ENCODE assay signal across 1 cellular context in the genomic region with DNA sequence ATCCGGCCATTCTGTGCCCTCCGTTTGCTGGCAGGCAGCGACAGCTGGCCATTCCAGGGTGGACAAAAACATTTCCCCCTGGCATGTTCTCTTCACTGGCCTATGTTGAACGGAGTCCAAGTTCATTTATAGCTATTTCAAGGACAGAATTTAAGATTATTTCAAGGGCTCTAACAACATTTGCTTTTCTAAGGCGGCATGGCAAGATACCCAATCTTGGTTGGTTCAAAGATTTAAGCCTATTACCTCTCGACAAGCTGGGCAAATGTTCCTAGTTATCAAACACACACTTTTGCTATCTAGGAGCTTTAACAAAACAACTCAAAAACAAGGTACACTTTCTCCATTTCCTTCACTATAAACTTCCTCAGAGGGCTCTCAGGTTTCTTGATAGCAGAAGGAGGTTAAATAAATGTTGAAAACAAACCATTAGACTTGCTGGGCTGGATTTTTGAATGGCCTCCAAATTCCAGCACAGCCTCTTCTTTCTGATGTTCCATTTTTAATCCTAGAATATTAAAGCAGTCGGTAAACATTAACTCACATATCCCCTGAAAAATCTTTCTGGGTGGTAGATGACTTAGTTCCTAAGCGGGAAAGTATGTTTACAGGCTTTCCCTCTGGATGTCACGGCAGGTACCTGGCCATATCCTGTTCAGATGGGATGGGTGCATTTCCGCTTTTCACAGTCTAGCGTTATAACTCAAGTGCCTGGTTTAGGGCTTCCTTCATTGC.
TF ChIP-seq lines count a peak whose summit lies in the region.

No MANE protein-coding gene starts in this region.

TF ChIP-seq in H1, 55 proteins besides CTCF, POLR2A, EP300 and RAD21:
- TF ChIP-seq, protein P1, sequence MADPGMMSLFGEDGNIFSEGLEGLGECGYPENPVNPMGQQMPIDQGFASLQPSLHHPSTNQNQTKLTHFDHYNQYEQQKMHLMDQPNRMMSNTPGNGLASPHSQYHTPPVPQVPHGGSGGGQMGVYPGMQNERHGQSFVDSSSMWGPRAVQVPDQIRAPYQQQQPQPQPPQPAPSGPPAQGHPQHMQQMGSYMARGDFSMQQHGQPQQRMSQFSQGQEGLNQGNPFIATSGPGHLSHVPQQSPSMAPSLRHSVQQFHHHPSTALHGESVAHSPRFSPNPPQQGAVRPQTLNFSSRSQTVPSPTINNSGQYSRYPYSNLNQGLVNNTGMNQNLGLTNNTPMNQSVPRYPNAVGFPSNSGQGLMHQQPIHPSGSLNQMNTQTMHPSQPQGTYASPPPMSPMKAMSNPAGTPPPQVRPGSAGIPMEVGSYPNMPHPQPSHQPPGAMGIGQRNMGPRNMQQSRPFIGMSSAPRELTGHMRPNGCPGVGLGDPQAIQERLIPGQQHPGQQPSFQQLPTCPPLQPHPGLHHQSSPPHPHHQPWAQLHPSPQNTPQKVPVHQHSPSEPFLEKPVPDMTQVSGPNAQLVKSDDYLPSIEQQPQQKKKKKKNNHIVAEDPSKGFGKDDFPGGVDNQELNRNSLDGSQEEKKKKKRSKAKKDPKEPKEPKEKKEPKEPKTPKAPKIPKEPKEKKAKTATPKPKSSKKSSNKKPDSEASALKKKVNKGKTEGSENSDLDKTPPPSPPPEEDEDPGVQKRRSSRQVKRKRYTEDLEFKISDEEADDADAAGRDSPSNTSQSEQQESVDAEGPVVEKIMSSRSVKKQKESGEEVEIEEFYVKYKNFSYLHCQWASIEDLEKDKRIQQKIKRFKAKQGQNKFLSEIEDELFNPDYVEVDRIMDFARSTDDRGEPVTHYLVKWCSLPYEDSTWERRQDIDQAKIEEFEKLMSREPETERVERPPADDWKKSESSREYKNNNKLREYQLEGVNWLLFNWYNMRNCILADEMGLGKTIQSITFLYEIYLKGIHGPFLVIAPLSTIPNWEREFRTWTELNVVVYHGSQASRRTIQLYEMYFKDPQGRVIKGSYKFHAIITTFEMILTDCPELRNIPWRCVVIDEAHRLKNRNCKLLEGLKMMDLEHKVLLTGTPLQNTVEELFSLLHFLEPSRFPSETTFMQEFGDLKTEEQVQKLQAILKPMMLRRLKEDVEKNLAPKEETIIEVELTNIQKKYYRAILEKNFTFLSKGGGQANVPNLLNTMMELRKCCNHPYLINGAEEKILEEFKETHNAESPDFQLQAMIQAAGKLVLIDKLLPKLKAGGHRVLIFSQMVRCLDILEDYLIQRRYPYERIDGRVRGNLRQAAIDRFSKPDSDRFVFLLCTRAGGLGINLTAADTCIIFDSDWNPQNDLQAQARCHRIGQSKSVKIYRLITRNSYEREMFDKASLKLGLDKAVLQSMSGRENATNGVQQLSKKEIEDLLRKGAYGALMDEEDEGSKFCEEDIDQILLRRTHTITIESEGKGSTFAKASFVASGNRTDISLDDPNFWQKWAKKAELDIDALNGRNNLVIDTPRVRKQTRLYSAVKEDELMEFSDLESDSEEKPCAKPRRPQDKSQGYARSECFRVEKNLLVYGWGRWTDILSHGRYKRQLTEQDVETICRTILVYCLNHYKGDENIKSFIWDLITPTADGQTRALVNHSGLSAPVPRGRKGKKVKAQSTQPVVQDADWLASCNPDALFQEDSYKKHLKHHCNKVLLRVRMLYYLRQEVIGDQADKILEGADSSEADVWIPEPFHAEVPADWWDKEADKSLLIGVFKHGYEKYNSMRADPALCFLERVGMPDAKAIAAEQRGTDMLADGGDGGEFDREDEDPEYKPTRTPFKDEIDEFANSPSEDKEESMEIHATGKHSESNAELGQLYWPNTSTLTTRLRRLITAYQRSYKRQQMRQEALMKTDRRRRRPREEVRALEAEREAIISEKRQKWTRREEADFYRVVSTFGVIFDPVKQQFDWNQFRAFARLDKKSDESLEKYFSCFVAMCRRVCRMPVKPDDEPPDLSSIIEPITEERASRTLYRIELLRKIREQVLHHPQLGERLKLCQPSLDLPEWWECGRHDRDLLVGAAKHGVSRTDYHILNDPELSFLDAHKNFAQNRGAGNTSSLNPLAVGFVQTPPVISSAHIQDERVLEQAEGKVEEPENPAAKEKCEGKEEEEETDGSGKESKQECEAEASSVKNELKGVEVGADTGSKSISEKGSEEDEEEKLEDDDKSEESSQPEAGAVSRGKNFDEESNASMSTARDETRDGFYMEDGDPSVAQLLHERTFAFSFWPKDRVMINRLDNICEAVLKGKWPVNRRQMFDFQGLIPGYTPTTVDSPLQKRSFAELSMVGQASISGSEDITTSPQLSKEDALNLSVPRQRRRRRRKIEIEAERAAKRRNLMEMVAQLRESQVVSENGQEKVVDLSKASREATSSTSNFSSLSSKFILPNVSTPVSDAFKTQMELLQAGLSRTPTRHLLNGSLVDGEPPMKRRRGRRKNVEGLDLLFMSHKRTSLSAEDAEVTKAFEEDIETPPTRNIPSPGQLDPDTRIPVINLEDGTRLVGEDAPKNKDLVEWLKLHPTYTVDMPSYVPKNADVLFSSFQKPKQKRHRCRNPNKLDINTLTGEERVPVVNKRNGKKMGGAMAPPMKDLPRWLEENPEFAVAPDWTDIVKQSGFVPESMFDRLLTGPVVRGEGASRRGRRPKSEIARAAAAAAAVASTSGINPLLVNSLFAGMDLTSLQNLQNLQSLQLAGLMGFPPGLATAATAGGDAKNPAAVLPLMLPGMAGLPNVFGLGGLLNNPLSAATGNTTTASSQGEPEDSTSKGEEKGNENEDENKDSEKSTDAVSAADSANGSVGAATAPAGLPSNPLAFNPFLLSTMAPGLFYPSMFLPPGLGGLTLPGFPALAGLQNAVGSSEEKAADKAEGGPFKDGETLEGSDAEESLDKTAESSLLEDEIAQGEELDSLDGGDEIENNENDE (IDR thresholded peaks at IDR 0.05; ENCODE audit: insufficient replicate concordance, low read length), result no peak
- TF ChIP-seq PHF8 (conservative IDR thresholded peaks at IDR 0.05; ENCODE audit: low read depth, low read length) (no peak), NRF1 (IDR thresholded peaks at IDR 0.05; ENCODE audit: low read depth, low read length) (no peak), SP4 (IDR thresholded peaks at IDR 0.05; ENCODE audit: low read length) (no peak), SIX5 (IDR thresholded peaks at IDR 0.05; ENCODE audit: low read depth, low read length) (no peak), TEAD4 (IDR thresholded peaks at IDR 0.05; ENCODE audit: low read depth, low read length) (no peak), SUZ12 (IDR thresholded peaks at IDR 0.05; ENCODE audit: low read length) (no peak), CHD1 (IDR thresholded peaks at IDR 0.05; ENCODE audit: low read depth, low read length) (no peak), SP2 (IDR thresholded peaks at IDR 0.05; ENCODE audit: low read length) (no peak), MAFK (IDR thresholded peaks at IDR 0.05; ENCODE audit: low read depth, low read length) (no peak), GABPA (IDR thresholded peaks at IDR 0.05; ENCODE audit: borderline replicate concordance, insufficient read depth, low read length) (no peak), CREB1 (IDR thresholded peaks at IDR 0.05) (no peak), RNF2 (IDR thresholded peaks at IDR 0.05; ENCODE audit: borderline replicate concordance, low read depth, low read length, missing control alignments, poor library complexity, severe bottlenecking) (no peak), TCF12 (IDR thresholded peaks at IDR 0.05; ENCODE audit: low read depth, low read length) (no peak), RFX5 (IDR thresholded peaks at IDR 0.05; ENCODE audit: borderline replicate concordance, low read depth, low read length) (no peak), ZNF274 (IDR thresholded peaks at IDR 0.05; ENCODE audit: borderline replicate concordance, extremely low read depth, low read length) (no peak)
- TF ChIP-seq, protein P2, sequence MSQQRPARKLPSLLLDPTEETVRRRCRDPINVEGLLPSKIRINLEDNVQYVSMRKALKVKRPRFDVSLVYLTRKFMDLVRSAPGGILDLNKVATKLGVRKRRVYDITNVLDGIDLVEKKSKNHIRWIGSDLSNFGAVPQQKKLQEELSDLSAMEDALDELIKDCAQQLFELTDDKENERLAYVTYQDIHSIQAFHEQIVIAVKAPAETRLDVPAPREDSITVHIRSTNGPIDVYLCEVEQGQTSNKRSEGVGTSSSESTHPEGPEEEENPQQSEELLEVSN (IDR thresholded peaks at IDR 0.05), result no peak
